ENCODE assay signal across 1 cellular context in genomic region chr12:119486599-119487154, GRCh38.
TF ChIP-seq lines count a peak whose summit lies in the region.

No MANE protein-coding gene starts in this region.

TF ChIP-seq in GM23338, 12 proteins besides CTCF, POLR2A, EP300 and RAD21:
- TF ChIP-seq ZNF462 (CRISPR knock-in tag; IDR thresholded peaks at IDR 0.05) (no peak), STAT1 (IDR thresholded peaks at IDR 0.05; ENCODE audit: unreplicated experiment) (no peak), EZH2 (IDR thresholded peaks at IDR 0.05; ENCODE audit: low read depth, unreplicated experiment) (no peak), REST (IDR thresholded peaks at IDR 0.05; ENCODE audit: unreplicated experiment) (no peak), ETS1 (IDR thresholded peaks at IDR 0.05) (no peak), NANOG (IDR thresholded peaks at IDR 0.05; ENCODE audit: borderline replicate concordance) (no peak), JUNB (IDR thresholded peaks at IDR 0.05; ENCODE audit: unreplicated experiment) (no peak), ZNF331 (CRISPR knock-in tag; IDR thresholded peaks at IDR 0.05; ENCODE audit: low read depth) (no peak), ZNF114 (CRISPR knock-in tag; IDR thresholded peaks at IDR 0.05) (no peak), POLR2AphosphoS5 (IDR thresholded peaks at IDR 0.05; ENCODE audit: low read depth) (no peak), CREB1 (CRISPR knock-in tag; IDR thresholded peaks at IDR 0.05; ENCODE audit: low read depth) (no peak)
